11 cellular contexts compared by ENCODE assay signal in the genomic region with DNA sequence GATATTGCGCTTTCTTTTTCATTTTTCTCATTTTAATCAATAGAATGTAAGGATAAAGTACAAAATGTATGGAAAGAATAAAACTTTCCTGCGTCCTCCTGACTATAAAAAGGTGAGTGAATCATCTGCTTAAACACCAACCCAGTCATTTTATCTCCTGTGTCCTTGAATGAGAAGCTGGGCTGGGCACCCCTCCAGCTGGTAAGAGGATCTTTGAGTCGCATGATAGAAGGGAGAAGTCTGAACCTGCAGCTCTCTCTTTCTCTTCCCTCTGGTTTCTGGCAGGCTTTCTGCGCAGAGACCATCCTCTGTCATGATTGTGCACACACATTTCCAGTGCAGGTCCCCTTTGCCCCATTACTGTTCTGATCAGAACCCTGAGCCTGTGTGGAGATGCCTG. TPM values are rescaled to one million over a fixed set of nuclear protein-coding genes. Genes with fewer than 3 reads are reported as not detected.
DNase-seq lines count a peak whose midpoint lies in the region; ATAC-seq and TF ChIP-seq lines count a peak whose summit lies in the region.
"Had no signal": no experiment of that assay in that cellular context is flagged by ENCODE, and none has a peak within 500 bp of the region (broad histone marks: within the 10 kb centered on the region; RNA-seq: fewer than 3 reads in every experiment).

No MANE protein-coding gene starts in this region.

- no peak overlapping the region for H2AFZ ChIP-seq in neuronal stem cell (ENCODE audit: low read length)

- CTCF ChIA-PET in HEK293 (lab: Yijun Ruan, JAX), result no interaction called here

- POLR2A ChIA-PET in HEK293 (lab: Yijun Ruan, JAX), result no interaction called here

- peaks cover 10% of the 10 kb centered on the region for H3K4me1 ChIP-seq in HEK293 (ENCODE audit: control insufficient read depth, insufficient read depth, low read length)
- H3K4me1 ChIP-seq in neuronal stem cell (ENCODE audit: control insufficient read depth in 2 of 2, insufficient read depth in 1 of 2, low read depth in 1 of 2, low read length in 2 of 2), result no peaks in the 10 kb centered on the region

- no peaks in the 10 kb centered on the region for H3K27me3 Mint-ChIP-seq in dendritic cell treated with granulocyte-macrophage colony-stimulating factor and Interleukin-4, amounts not matched to agents 40 ng/mL and 50 ng/mL, for 4 days

- H3K27me3 ChIP-seq in neuronal stem cell (ENCODE audit: control insufficient read depth in 3 of 3, insufficient read depth in 3 of 3, low read depth in 1 of 3, low read length in 3 of 3), result no peaks in the 10 kb centered on the region
- H3K27me3 ChIP-seq: uterus had no signal

- TF ChIP-seq CTCF in HEK293 (tag by site-specific recombination; IDR thresholded peaks at IDR 0.05), result no peak

- no peaks in the 10 kb centered on the region for H3K36me3 Mint-ChIP-seq in dendritic cell treated with granulocyte-macrophage colony-stimulating factor and Interleukin-4, amounts not matched to agents 40 ng/mL and 50 ng/mL, for 4 days (ENCODE audit: low read depth)

- ATAC-seq in HG02759 (IDR thresholded peaks at IDR 0.05; ENCODE audit: unreplicated experiment) (no peak), HG03460 (IDR thresholded peaks at IDR 0.05; ENCODE audit: unreplicated experiment) (no peak)

- peaks cover 54% of the 10 kb centered on the region for H3K4me1 Mint-ChIP-seq in dendritic cell treated with granulocyte-macrophage colony-stimulating factor and Interleukin-4, amounts not matched to agents 40 ng/mL and 50 ng/mL, for 4 days (ENCODE audit: low read depth)

- no peaks in the 10 kb centered on the region for H3K79me1 ChIP-seq in neuronal stem cell (ENCODE audit: low read depth, low read length)

- no peak overlapping the region for H4K8ac ChIP-seq in neuronal stem cell (ENCODE audit: low read depth, low read length)

- DNase-seq in NCI-H2196 (lab: John Stamatoyannopoulos, UW; ENCODE audit: unreplicated experiment) (peak; percentile 73), pons (ENCODE audit: low spot score) (peak; percentile 65), neuronal stem cell (ENCODE audit: low spot score) (no peak)
- DNase-seq in effector CD4-positive, alpha-beta T cell, result no peak
- DNase-seq: activated CD4-positive, CD25-positive, alpha-beta regulatory T cell treated with anti-CD3 and anti-CD28 coated beads, Interleukin-2, amount 50 U/mL, for 72 hours; NCI-H1417 treated with DMSO at 0.1 percent for 48 hours; uterus had no signal

- no peak overlapping the region for H4K91ac ChIP-seq in neuronal stem cell (ENCODE audit: low read depth, low read length, poor library complexity)

- H3K9me3 Mint-ChIP-seq in dendritic cell treated with granulocyte-macrophage colony-stimulating factor and Interleukin-4, amounts not matched to agents 40 ng/mL and 50 ng/mL, for 4 days, result no peaks in the 10 kb centered on the region

- intact Hi-C loops in dendritic cell treated with granulocyte-macrophage colony-stimulating factor and Interleukin-4, amounts not matched to agents 40 ng/mL and 50 ng/mL, for 4 days (cut with micrococcal nuclease), result loop anchor here (1.0 kb wide), 1 partner anchor 28 kb away; a partner anchor contains a TSS

- no peaks in the 10 kb centered on the region for H3K9me3 ChIP-seq in HEK293 (ENCODE audit: control insufficient read depth, insufficient read depth, low read depth, low read length)
- H3K9me3 ChIP-seq in neuronal stem cell (replicated peaks in 1 of 2; ENCODE audit: control insufficient read depth in 2 of 2, insufficient read depth in 1 of 2, low read depth in 1 of 2, low read length in 2 of 2), result no peaks in the 10 kb centered on the region
- H3K9me3 ChIP-seq: uterus had no signal

- H2BK120ac ChIP-seq in neuronal stem cell (ENCODE audit: low read depth, low read length), result no peak overlapping the region

- no peak overlapping the region for H3K18ac ChIP-seq in neuronal stem cell (ENCODE audit: low read length)

- H3K23ac ChIP-seq in neuronal stem cell (ENCODE audit: low read depth, low read length, poor library complexity), result no peak overlapping the region

- peak overlapping the region; percentile 30 for H3K4me3 Mint-ChIP-seq in dendritic cell treated with granulocyte-macrophage colony-stimulating factor and Interleukin-4, amounts not matched to agents 40 ng/mL and 50 ng/mL, for 4 days

- H2BK5ac ChIP-seq in neuronal stem cell (ENCODE audit: low read length), result no peak overlapping the region

- H2BK12ac ChIP-seq in neuronal stem cell (ENCODE audit: low read length), result no peak overlapping the region

- H2BK15ac ChIP-seq in neuronal stem cell (ENCODE audit: low read length), result no peak overlapping the region

- no peak overlapping the region for H3K14ac ChIP-seq in neuronal stem cell (ENCODE audit: low read length)

- WGBS in neuronal stem cell (ENCODE audit: extremely low coverage in 2 of 2, insufficient read length in 2 of 2, insufficient replicate concordance in 1 of 2), 2 donors, result no CpG with 5 or more reads among the region's 4 CpGs

- H3K4ac ChIP-seq in neuronal stem cell (ENCODE audit: low read length), result no peak overlapping the region

- H3K4me3 ChIP-seq in HEK293 (ENCODE audit: low read depth, low read length) (no peak overlapping the region), neuronal stem cell (ENCODE audit: low read length in 2 of 2) (no peak overlapping the region)
- H3K4me3 ChIP-seq: uterus had no signal

- no peak overlapping the region for H3K4me2 ChIP-seq in neuronal stem cell (ENCODE audit: insufficient read depth, low read length, poor library complexity, severe bottlenecking)

- no peak overlapping the region for H3K9ac ChIP-seq in neuronal stem cell (ENCODE audit: low read depth, low read length, poor library complexity)

- no peaks in the 10 kb centered on the region for H3K36me3 ChIP-seq in HEK293 (ENCODE audit: control insufficient read depth in 2 of 2, insufficient read depth in 1 of 2, low read length in 2 of 2)
- H3K36me3 ChIP-seq in neuronal stem cell (replicated peaks in 1 of 2; ENCODE audit: control insufficient read depth in 2 of 2, insufficient read depth in 2 of 2, low read length in 2 of 2), result no peaks in the 10 kb centered on the region
- H3K36me3 ChIP-seq: uterus had no signal

- peak overlapping the region; percentile 50 for H3K27ac Mint-ChIP-seq in dendritic cell treated with granulocyte-macrophage colony-stimulating factor and Interleukin-4, amounts not matched to agents 40 ng/mL and 50 ng/mL, for 4 days

- no peak overlapping the region for H2AK5ac ChIP-seq in neuronal stem cell (ENCODE audit: low read depth, low read length)

- H3K27ac ChIP-seq in HEK293 (ENCODE audit: extremely low read depth, low read depth, low read length) (no peak overlapping the region), neuronal stem cell (replicated peaks; ENCODE audit: low read length) (no peak overlapping the region)
- H3K27ac ChIP-seq: uterus had no signal

TF ChIP-seq in HEK293, 187 proteins besides CTCF, POLR2A, EP300 and RAD21:
- TF ChIP-seq ZNF585B (tag by site-specific recombination; IDR thresholded peaks at IDR 0.05) (peak; percentile 39; the same call in 1 of the 2 replicates), ZBTB17 (tag by site-specific recombination; IDR thresholded peaks at IDR 0.05) (0 out of 2 replicates have a peak, but pooled peaks have one; percentile 16), ZNF394 (tag by site-specific recombination; IDR thresholded peaks at IDR 0.05; ENCODE audit: borderline replicate concordance) (peak; percentile 51; the same call in 1 of the 2 replicates)
- TF ChIP-seq, protein P1, sequence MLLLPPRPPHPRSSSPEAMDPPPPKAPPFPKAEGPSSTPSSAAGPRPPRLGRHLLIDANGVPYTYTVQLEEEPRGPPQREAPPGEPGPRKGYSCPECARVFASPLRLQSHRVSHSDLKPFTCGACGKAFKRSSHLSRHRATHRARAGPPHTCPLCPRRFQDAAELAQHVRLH (tag by site-specific recombination; IDR thresholded peaks at IDR 0.05), result no peak
- TF ChIP-seq, protein P2, sequence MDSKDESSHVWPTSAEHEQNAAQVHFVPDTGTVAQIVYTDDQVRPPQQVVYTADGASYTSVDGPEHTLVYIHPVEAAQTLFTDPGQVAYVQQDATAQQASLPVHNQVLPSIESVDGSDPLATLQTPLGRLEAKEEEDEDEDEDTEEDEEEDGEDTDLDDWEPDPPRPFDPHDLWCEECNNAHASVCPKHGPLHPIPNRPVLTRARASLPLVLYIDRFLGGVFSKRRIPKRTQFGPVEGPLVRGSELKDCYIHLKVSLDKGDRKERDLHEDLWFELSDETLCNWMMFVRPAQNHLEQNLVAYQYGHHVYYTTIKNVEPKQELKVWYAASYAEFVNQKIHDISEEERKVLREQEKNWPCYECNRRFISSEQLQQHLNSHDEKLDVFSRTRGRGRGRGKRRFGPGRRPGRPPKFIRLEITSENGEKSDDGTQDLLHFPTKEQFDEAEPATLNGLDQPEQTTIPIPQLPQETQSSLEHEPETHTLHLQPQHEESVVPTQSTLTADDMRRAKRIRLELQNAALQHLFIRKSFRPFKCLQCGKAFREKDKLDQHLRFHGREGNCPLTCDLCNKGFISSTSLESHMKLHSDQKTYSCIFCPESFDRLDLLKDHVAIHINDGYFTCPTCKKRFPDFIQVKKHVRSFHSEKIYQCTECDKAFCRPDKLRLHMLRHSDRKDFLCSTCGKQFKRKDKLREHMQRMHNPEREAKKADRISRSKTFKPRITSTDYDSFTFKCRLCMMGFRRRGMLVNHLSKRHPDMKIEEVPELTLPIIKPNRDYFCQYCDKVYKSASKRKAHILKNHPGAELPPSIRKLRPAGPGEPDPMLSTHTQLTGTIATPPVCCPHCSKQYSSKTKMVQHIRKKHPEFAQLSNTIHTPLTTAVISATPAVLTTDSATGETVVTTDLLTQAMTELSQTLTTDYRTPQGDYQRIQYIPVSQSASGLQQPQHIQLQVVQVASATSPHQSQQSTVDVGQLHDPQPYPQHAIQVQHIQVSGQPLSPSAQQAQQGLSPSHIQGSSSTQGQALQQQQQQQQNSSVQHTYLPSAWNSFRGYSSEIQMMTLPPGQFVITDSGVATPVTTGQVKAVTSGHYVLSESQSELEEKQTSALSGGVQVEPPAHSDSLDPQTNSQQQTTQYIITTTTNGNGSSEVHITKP (tag by site-specific recombination; IDR thresholded peaks at IDR 0.05), result peak; percentile 33
TF ChIP-seq in HEK293: peak in this region for 4.

RNA-seq across cellular contexts. Expression of a gene that starts 28.3 kb away (rescaled TPM):
- 92.2 TPM for polyA plus RNA-seq in neuronal stem cell (2013, experiment 1 of 2)
- 90.4 TPM for polyA plus RNA-seq in neuronal stem cell (2013, experiment 2 of 2)

Comparison
In these comparisons a context has a peak if more than half of its experiments do, and no peak if none do; other contexts are left out.
1. DNase-seq: peak in NCI-H2196 (single experiment) and pons (single experiment); none in neuronal stem cell (single experiment) and effector CD4-positive, alpha-beta T cell (single experiment).